11 cellular contexts compared by ENCODE assay signal in the genomic region with DNA sequence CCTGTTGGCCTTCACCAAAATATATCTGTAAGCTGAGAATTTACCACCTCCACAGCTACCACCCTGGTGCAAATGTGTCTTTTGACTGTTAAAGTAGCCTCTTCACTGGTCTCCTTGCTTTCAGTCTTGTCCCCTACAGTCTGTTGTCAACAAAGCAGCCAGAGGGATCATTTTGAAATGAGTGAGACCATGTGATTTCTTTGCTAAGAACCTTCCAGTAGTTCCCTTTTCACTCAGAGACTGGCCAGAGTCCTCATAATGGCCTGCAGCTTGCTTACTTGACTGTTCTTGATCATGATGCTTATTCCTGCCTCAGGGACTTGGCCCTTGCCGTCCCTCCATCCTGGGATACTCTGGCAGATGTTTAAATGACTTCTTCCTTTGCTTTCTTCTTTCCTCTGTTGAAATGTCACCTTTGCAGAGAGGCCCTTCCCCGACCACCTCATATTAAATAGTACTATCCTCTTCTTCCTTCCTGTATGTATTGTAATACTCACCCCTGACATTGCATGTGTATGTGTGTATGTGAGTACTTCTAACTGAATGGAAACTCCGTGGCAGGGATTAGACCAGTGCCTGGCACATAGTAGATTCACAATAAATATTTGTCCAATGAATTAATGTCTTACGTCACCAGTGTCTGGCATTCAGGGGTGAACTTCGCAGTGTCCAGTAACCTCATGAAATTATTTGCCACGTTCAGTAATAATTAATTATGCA. TPM values are rescaled to one million over a fixed set of nuclear protein-coding genes. Genes with fewer than 3 reads are reported as not detected.
DNase-seq lines count a peak whose midpoint lies in the region; FAIRE-seq and TF ChIP-seq lines count a peak whose summit lies in the region.
"Had no signal": no experiment of that assay in that cellular context is flagged by ENCODE, and none has a peak within 500 bp of the region (broad histone marks: within the 10 kb centered on the region; RNA-seq: fewer than 3 reads in every experiment).

No MANE protein-coding gene starts in this region.

- H3K9me3 Mint-ChIP-seq in neural crest cell, result peaks cover 7% of the 10 kb centered on the region

- TF ChIP-seq CTCF in AG10803 (conservative IDR thresholded peaks at IDR 0.05; ENCODE audit: low read length) (no peak), NB4 (IDR thresholded peaks at IDR 0.05; ENCODE audit: low read depth, low read length) (no peak), neural crest cell (conservative IDR thresholded peaks at IDR 0.05) (no peak), GM13977 (IDR thresholded peaks at IDR 0.05; ENCODE audit: extremely low read depth, insufficient read depth, missing control alignments) (no peak)

- H3K4me1 Mint-ChIP-seq in neural crest cell, result peaks cover 42% of the 10 kb centered on the region

- peaks cover 25% of the 10 kb centered on the region for H3K36me3 Mint-ChIP-seq in neural crest cell (ENCODE audit: low read depth)

- no peak overlapping the region for H3K27ac Mint-ChIP-seq in neural crest cell (ENCODE audit: unreplicated experiment)
- H3K27ac Mint-ChIP-seq: CD8-positive, alpha-beta T cell had no signal

- in situ Hi-C loops in GM13977 (cut with MboI; ENCODE audit: low pct_unique_long_range_greater_than_20kb, low sequenced_read_pairs, unreplicated experiment), result no loop called here

- no peaks in the 10 kb centered on the region for H3K27me3 Mint-ChIP-seq in neural crest cell (ENCODE audit: low read depth)

- peak; percentile 66 for DNase-seq in AG10803 (ENCODE audit: low read depth)
- peak; percentile 34 for DNase-seq in NB4 (ENCODE audit: low read depth)
- peak; percentile 35 for DNase-seq in dedifferentiated amniotic fluid mesenchymal stem cell (ENCODE audit: extremely low spot score)
- no peak for DNase-seq in neural crest cell (ENCODE audit: low read depth, low spot score)
- no peak for DNase-seq in stimulated activated CD4-positive, alpha-beta T cell treated with anti-CD3 and anti-CD28 coated beads, Interleukin-4, amount 100 ng/mL, for 4 hours
- DNase-seq in DMS114 treated with DMSO at 0.1 percent for 48 hours (lab: John Stamatoyannopoulos, UW; ENCODE audit: unreplicated experiment), result no peak
- DNase-seq in GM13977 (ENCODE audit: low spot score), result no peak
- DNase-seq in frontal cortex (ENCODE audit: low spot score in 2 of 2), result no peak
- DNase-seq: CD8-positive, alpha-beta T cell; NCI-H1092 had no signal

- H3K4me3 Mint-ChIP-seq in neural crest cell, result peak overlapping the region; percentile 28
- H3K4me3 Mint-ChIP-seq: CD8-positive, alpha-beta T cell had no signal

- FAIRE-seq in frontal cortex (lab: Jason Lieb, UNC), result no peak

- no peak for TF ChIP-seq POLR2A in NB4 (IDR thresholded peaks at IDR 0.05; ENCODE audit: extremely low read depth, insufficient read length)

- H3K4me3 ChIP-seq in AG10803 (ENCODE audit: low read length) (no peak overlapping the region), NB4 (ENCODE audit: low read depth, low read length) (no peak overlapping the region)

RNA-seq across cellular contexts. Expression of a gene that starts 5.0 kb away (rescaled TPM):
- 44.8 and 50.8 TPM in 2 replicates for total RNA-seq in neural crest cell
- total RNA-seq in frontal cortex, result 14.7 TPM

RNA-seq across cellular contexts. Expression of a gene that starts 32.8 kb away (rescaled TPM):
- total RNA-seq in neural crest cell (not detected in 2 replicates), frontal cortex (not detected)
- total RNA-seq: CD8-positive, alpha-beta T cell; T-helper 1 cell treated with Interleukin-12 subunit alpha and Interleukin-12 subunit beta and Interleukin-4 antibody, amounts not matched to agents 30 ng/mL and 1 ng/mL, for 36 hours had no signal

RNA-seq across cellular contexts. Expression of a gene that starts 51.5 kb away (rescaled TPM):
- 58.6 and 60.4 TPM in 2 replicates for total RNA-seq in neural crest cell
- 20.8 TPM for total RNA-seq in frontal cortex

Comparison
In these comparisons a context has a peak if more than half of its experiments do, and no peak if none do; other contexts are left out.
1. DNase-seq: peak in AG10803 (single experiment), NB4 (single experiment) and dedifferentiated amniotic fluid mesenchymal stem cell (single experiment); none in neural crest cell (single experiment), stimulated activated CD4-positive, alpha-beta T cell treated with anti-CD3 and anti-CD28 coated beads, Interleukin-4, amount 100 ng/mL, for 4 hours (0 of 2), DMS114 treated with DMSO at 0.1 percent for 48 hours (single experiment), GM13977 (single experiment) and frontal cortex (0 of 2).